Comparison of ENCODE assay signal across 10 cellular contexts in the genomic region with DNA sequence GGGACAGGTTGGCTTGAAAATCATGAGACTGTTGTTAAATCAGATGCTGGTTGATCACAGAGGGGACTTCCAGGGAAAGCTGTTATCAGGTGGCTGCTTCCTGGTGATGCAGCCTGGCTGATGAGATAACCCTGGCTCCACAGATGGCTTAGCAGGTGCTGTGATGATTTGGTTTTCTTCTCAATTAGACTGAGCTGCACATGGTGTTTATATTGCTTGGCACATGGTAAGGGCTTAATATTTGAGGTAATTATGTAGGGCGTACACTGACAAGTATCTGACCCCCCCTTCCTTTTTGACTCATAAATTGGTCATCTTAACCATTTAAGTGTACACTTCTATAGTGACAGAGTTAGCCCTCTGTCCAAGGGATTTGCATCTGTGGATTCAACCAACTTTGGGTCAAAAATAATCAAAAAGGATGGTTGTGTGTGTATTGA. TPM values are rescaled to one million over a fixed set of nuclear protein-coding genes. Genes with fewer than 3 reads are reported as not detected.
A peak's percentile ranks its signal among the peaks of the same experiment; 100 is the strongest.
DNase-seq lines count a peak whose midpoint lies in the region; ATAC-seq and TF ChIP-seq lines count a peak whose summit lies in the region.
"Had no signal": no experiment of that assay in that cellular context is flagged by ENCODE, and none has a peak within 500 bp of the region (broad histone marks: within the 10 kb centered on the region; RNA-seq: fewer than 3 reads in every experiment).

No MANE protein-coding gene starts in this region.

- ATAC-seq in activated CD8-positive, alpha-beta T cell treated with anti-CD3 and anti-CD28 coated beads for 36 hours: no peak
- ATAC-seq in activated CD8-positive, alpha-beta T cell treated with anti-CD3 and anti-CD28 coated beads, Interleukin-2, amount 10 ng/mL, durations not matched to agents 7 days and 5 days: no peak
- peak; percentile 39 for ATAC-seq in omental fat pad (ENCODE audit: low FRiP score)
- ATAC-seq in HG03378 (IDR thresholded peaks at IDR 0.05; ENCODE audit: unreplicated experiment): no peak

- no peak for DNase-seq in activated CD8-positive, alpha-beta T cell treated with anti-CD3 and anti-CD28 coated beads for 36 hours
- DNase-seq in activated CD8-positive, alpha-beta T cell treated with anti-CD3 and anti-CD28 coated beads, Interleukin-2, amount 10 ng/mL, durations not matched to agents 7 days and 5 days: no peak
- DNase-seq in NCI-H524 treated with DMSO at 0.1 percent for 48 hours (lab: John Stamatoyannopoulos, UW) (peak; percentile 85), cerebellar cortex (ENCODE audit: low spot score) (peak; percentile 90), omental fat pad (ENCODE audit: low spot score) (no peak), DMS114 treated with DMSO at 0.1 percent for 48 hours (lab: John Stamatoyannopoulos, UW; ENCODE audit: unreplicated experiment) (no peak)
- no peak for DNase-seq in activated effector memory CD4-positive, alpha-beta T cell treated with anti-CD3 and anti-CD28 coated beads, Interleukin-2, amount 50 U/mL, for 16 hours
- DNase-seq: activated naive CD4-positive, alpha-beta T cell treated with Interleukin-2 at 50 U/mL for 16 hours; NCI-H187 treated with DMSO at 0.1 percent for 48 hours had no signal

- H3K36me3 Mint-ChIP-seq in activated CD8-positive, alpha-beta T cell treated with anti-CD3 and anti-CD28 coated beads for 36 hours (ENCODE audit: low read depth): peaks cover 68% of the 10 kb centered on the region
- H3K36me3 Mint-ChIP-seq in activated CD8-positive, alpha-beta T cell treated with anti-CD3 and anti-CD28 coated beads, Interleukin-2, amount 10 ng/mL, durations not matched to agents 7 days and 5 days (ENCODE audit: low read depth): peaks cover 67% of the 10 kb centered on the region

- intact Hi-C loops in activated CD8-positive, alpha-beta T cell treated with anti-CD3 and anti-CD28 coated beads for 36 hours (cut with micrococcal nuclease): no loop called here

- no peaks in the 10 kb centered on the region for H3K9me3 Mint-ChIP-seq in activated CD8-positive, alpha-beta T cell treated with anti-CD3 and anti-CD28 coated beads for 36 hours
- H3K9me3 Mint-ChIP-seq in activated CD8-positive, alpha-beta T cell treated with anti-CD3 and anti-CD28 coated beads, Interleukin-2, amount 10 ng/mL, durations not matched to agents 7 days and 5 days (ENCODE audit: insufficient read depth): no peaks in the 10 kb centered on the region

- peak overlapping the region; percentile 70 for H3K27ac Mint-ChIP-seq in activated CD8-positive, alpha-beta T cell treated with anti-CD3 and anti-CD28 coated beads for 36 hours
- no peak overlapping the region for H3K27ac Mint-ChIP-seq in activated CD8-positive, alpha-beta T cell treated with anti-CD3 and anti-CD28 coated beads, Interleukin-2, amount 10 ng/mL, durations not matched to agents 7 days and 5 days

- CTCF ChIA-PET in activated CD8-positive, alpha-beta T cell treated with anti-CD3 and anti-CD28 coated beads for 36 hours (lab: Charles Lee): interaction anchor here (0.5 to 3.2 kb wide), 2 partner anchors 18 to 141 kb away, joined by 3 to 14 read pairs; no protein-coding TSS in a partner anchor
- CTCF ChIA-PET in activated CD8-positive, alpha-beta T cell treated with anti-CD3 and anti-CD28 coated beads, Interleukin-2, amount 10 ng/mL, durations not matched to agents 7 days and 5 days (lab: Charles Lee): interaction anchor here (0.7 to 1.3 kb wide), 4 partner anchors 11 to 125 kb away, joined by 3 to 6 read pairs (median 4); no protein-coding TSS in a partner anchor

- POLR2A ChIA-PET in activated CD8-positive, alpha-beta T cell treated with anti-CD3 and anti-CD28 coated beads for 36 hours (lab: Charles Lee): interaction anchor here (0.6 to 3.9 kb wide), 11 partner anchors 8 to 117 kb away, joined by 3 to 32 read pairs (median 3); no protein-coding TSS in a partner anchor
- POLR2A ChIA-PET in activated CD8-positive, alpha-beta T cell treated with anti-CD3 and anti-CD28 coated beads, Interleukin-2, amount 10 ng/mL, durations not matched to agents 7 days and 5 days (lab: Charles Lee): no interaction called here

- no peak for TF ChIP-seq CTCF in activated CD8-positive, alpha-beta T cell treated with anti-CD3 and anti-CD28 coated beads for 36 hours (IDR thresholded peaks at IDR 0.05)
- no peak for TF ChIP-seq CTCF in omental fat pad (IDR thresholded peaks at IDR 0.05)

- peaks cover 49% of the 10 kb centered on the region for H3K4me1 Mint-ChIP-seq in activated CD8-positive, alpha-beta T cell treated with anti-CD3 and anti-CD28 coated beads for 36 hours (ENCODE audit: low read depth)
- peaks cover 41% of the 10 kb centered on the region for H3K4me1 Mint-ChIP-seq in activated CD8-positive, alpha-beta T cell treated with anti-CD3 and anti-CD28 coated beads, Interleukin-2, amount 10 ng/mL, durations not matched to agents 7 days and 5 days (ENCODE audit: low read depth)

- no peak overlapping the region for H3K4me3 Mint-ChIP-seq in activated CD8-positive, alpha-beta T cell treated with anti-CD3 and anti-CD28 coated beads for 36 hours
- no peak overlapping the region for H3K4me3 Mint-ChIP-seq in activated CD8-positive, alpha-beta T cell treated with anti-CD3 and anti-CD28 coated beads, Interleukin-2, amount 10 ng/mL, durations not matched to agents 7 days and 5 days

- no peaks in the 10 kb centered on the region for H3K27me3 Mint-ChIP-seq in activated CD8-positive, alpha-beta T cell treated with anti-CD3 and anti-CD28 coated beads for 36 hours
- no peaks in the 10 kb centered on the region for H3K27me3 Mint-ChIP-seq in activated CD8-positive, alpha-beta T cell treated with anti-CD3 and anti-CD28 coated beads, Interleukin-2, amount 10 ng/mL, durations not matched to agents 7 days and 5 days (ENCODE audit: low read depth)

RNA-seq across cellular contexts. Expression of a gene that starts 7.0 kb away (rescaled TPM):
- 1,000 to 10,000 TPM; 4,906 to 4,954 TPM for total RNA-seq in activated CD8-positive, alpha-beta T cell treated with anti-CD3 and anti-CD28 coated beads for 36 hours
- total RNA-seq in activated CD8-positive, alpha-beta T cell treated with anti-CD3 and anti-CD28 coated beads, Interleukin-2, amount 10 ng/mL, durations not matched to agents 7 days and 5 days: 1,000 to 10,000 TPM; 2,820 to 2,871 TPM
- 1,000 to 10,000 TPM in 3 of 4 donors, 100 to 1,000 TPM in 1; 876 to 1,394 (median 1,127) TPM for total RNA-seq in omental fat pad

RNA-seq across cellular contexts. Expression of a gene that starts 26.6 kb away (rescaled TPM):
- total RNA-seq in activated CD8-positive, alpha-beta T cell treated with anti-CD3 and anti-CD28 coated beads for 36 hours: under 1 TPM; 0.16 to 0.77 TPM
- under 1 TPM; 0.26 to 0.31 TPM for total RNA-seq in activated CD8-positive, alpha-beta T cell treated with anti-CD3 and anti-CD28 coated beads, Interleukin-2, amount 10 ng/mL, durations not matched to agents 7 days and 5 days
- total RNA-seq in omental fat pad: 1 to 10 TPM in 3 of 4 donors, not detected in 1; 1.3 to 2.4 (median 1.8) TPM

RNA-seq across cellular contexts. Expression of a gene that starts 54.9 kb away (rescaled TPM):
- 10 to 100 TPM; 16.2 to 18.8 TPM for total RNA-seq in activated CD8-positive, alpha-beta T cell treated with anti-CD3 and anti-CD28 coated beads for 36 hours
- total RNA-seq in activated CD8-positive, alpha-beta T cell treated with anti-CD3 and anti-CD28 coated beads, Interleukin-2, amount 10 ng/mL, durations not matched to agents 7 days and 5 days: 10 to 100 TPM; 69.4 to 82.6 TPM
- total RNA-seq in omental fat pad: 10 to 100 TPM; 34.7 to 75.0 (median 58.1) TPM

Comparison
In these comparisons a context has a peak if more than half of its experiments do, and no peak if none do; other contexts are left out.
1. DNase-seq: peak in NCI-H524 treated with DMSO at 0.1 percent for 48 hours (single experiment) and cerebellar cortex (single experiment); none in activated CD8-positive, alpha-beta T cell treated with anti-CD3 and anti-CD28 coated beads for 36 hours (single experiment), activated CD8-positive, alpha-beta T cell treated with anti-CD3 and anti-CD28 coated beads, Interleukin-2, amount 10 ng/mL, durations not matched to agents 7 days and 5 days (single experiment), omental fat pad (single experiment), activated effector memory CD4-positive, alpha-beta T cell treated with anti-CD3 and anti-CD28 coated beads, Interleukin-2, amount 50 U/mL, for 16 hours (single experiment) and DMS114 treated with DMSO at 0.1 percent for 48 hours (single experiment).